ENCODE assay signal across 15 cellular contexts in genomic region chr1:23620605-23621004, GRCh38.
A peak's percentile ranks its signal among the peaks of the same experiment; 100 is the strongest.
DNase-seq lines count a peak whose midpoint lies in the region; ATAC-seq and TF ChIP-seq lines count a peak whose summit lies in the region.
"Had no signal": no experiment of that assay in that cellular context is flagged by ENCODE, and none has a peak within 500 bp of the region (broad histone marks: within the 10 kb centered on the region; RNA-seq: fewer than 3 reads in every experiment).

No MANE protein-coding gene starts in this region.

- peak overlapping the region; percentile 82 for H3K27ac ChIP-seq in effector memory CD4-positive, alpha-beta T cell (ENCODE audit: insufficient read depth, low read length, poor library complexity, severe bottlenecking)
- H3K27ac ChIP-seq in transverse colon (peak overlapping the region in 3 of 4 donors; percentile 51 to 78 (median 63)), right atrium auricular region (no peak overlapping the region)
- H3K27ac ChIP-seq: right lobe of liver had no signal

- intact Hi-C loops in transverse colon (cut with DNase I; ENCODE audit: low total_unique reads) = no loop called here

- no peaks in the 10 kb centered on the region for H3K27me3 Mint-ChIP-seq in activated naive CD4-positive, alpha-beta T cell treated with anti-CD3 and anti-CD28 coated beads, Interleukin-2, amount 10 ng/mL, durations not matched to agents 7 days and 5 days
- H3K27me3 Mint-ChIP-seq in T-cell = no peaks in the 10 kb centered on the region

- no peak for DNase-seq in activated naive CD4-positive, alpha-beta T cell treated with anti-CD3 and anti-CD28 coated beads, Interleukin-2, amount 10 ng/mL, durations not matched to agents 7 days and 5 days
- no peak for DNase-seq in activated naive CD4-positive, alpha-beta T cell treated with anti-CD3 and anti-CD28 coated beads, Interleukin-2, amount 50 U/mL, for 16 hours
- DNase-seq in T-cell (peak in 1 of 34 experiments; percentile 33), transverse colon (no peak), right atrium auricular region (ENCODE audit: low spot score) (no peak), A172 (ENCODE audit: low spot score) (no peak)
- no peak for DNase-seq in effector memory CD4-positive, alpha-beta T cell
- DNase-seq: H9; NCI-H1092 treated with DMSO at 0.1 percent for 48 hours; NCI-H2227 treated with DMSO at 0.1 percent for 48 hours; nucleus accumbens; right lobe of liver; stimulated activated CD4-positive, alpha-beta T cell treated with anti-CD3 and anti-CD28 coated beads, Interleukin-2, amount 100 ng/mL, for 24 hours; upper lobe of left lung had no signal

- no peaks in the 10 kb centered on the region for H3K9me3 Mint-ChIP-seq in activated naive CD4-positive, alpha-beta T cell treated with anti-CD3 and anti-CD28 coated beads, Interleukin-2, amount 10 ng/mL, durations not matched to agents 7 days and 5 days
- H3K9me3 Mint-ChIP-seq in T-cell = peaks cover 0 to under 1% (median 0%) of the 10 kb centered on the region in 3 donors
- H3K9me3 Mint-ChIP-seq: H9 had no signal

- H3K4me1 Mint-ChIP-seq in activated naive CD4-positive, alpha-beta T cell treated with anti-CD3 and anti-CD28 coated beads, Interleukin-2, amount 10 ng/mL, durations not matched to agents 7 days and 5 days = peaks cover 81% of the 10 kb centered on the region
- peaks cover 84 to 89% (median 88%) of the 10 kb centered on the region in 3 donors for H3K4me1 Mint-ChIP-seq in T-cell

- peaks cover 10% of the 10 kb centered on the region for H3K36me3 Mint-ChIP-seq in activated naive CD4-positive, alpha-beta T cell treated with anti-CD3 and anti-CD28 coated beads, Interleukin-2, amount 10 ng/mL, durations not matched to agents 7 days and 5 days
- no peaks in the 10 kb centered on the region for H3K36me3 Mint-ChIP-seq in T-cell

- in situ Hi-C loops in transverse colon (cut with MboI; ENCODE audit: low pct_ligation_motif_present in 1 of 4, low pct_unique_long_range_greater_than_20kb in 1 of 4, low sequenced_read_pairs in 3 of 4) = no loop called here

- no peaks in the 10 kb centered on the region for H3K27me3 ChIP-seq in effector memory CD4-positive, alpha-beta T cell (replicated peaks; ENCODE audit: control insufficient read depth, insufficient read depth, low read length, poor library complexity, severe bottlenecking)
- no peaks in the 10 kb centered on the region for H3K27me3 ChIP-seq in transverse colon
- peaks cover 0 to 4% of the 10 kb centered on the region in 2 donors for H3K27me3 ChIP-seq in right atrium auricular region
- H3K27me3 ChIP-seq: right lobe of liver had no signal

- H3K4me1 ChIP-seq in effector memory CD4-positive, alpha-beta T cell (ENCODE audit: control insufficient read depth, insufficient read depth, low read length, poor library complexity, severe bottlenecking) = peaks cover 51% of the 10 kb centered on the region
- H3K4me1 ChIP-seq in transverse colon (peaks cover 0 to 15% (median 12%) of the 10 kb centered on the region in 4 donors), right atrium auricular region (peaks cover 0 to 5% of the 10 kb centered on the region in 2 donors)
- H3K4me1 ChIP-seq: right lobe of liver had no signal

- no peak overlapping the region for H3K4me3 ChIP-seq in effector memory CD4-positive, alpha-beta T cell (ENCODE audit: insufficient read depth, low read depth, low read length, poor library complexity, severe bottlenecking)
- H3K4me3 ChIP-seq in transverse colon (no peak overlapping the region), right atrium auricular region (no peak overlapping the region)
- H3K4me3 ChIP-seq: right lobe of liver had no signal

- peak overlapping the region; percentile 96 for H3K27ac Mint-ChIP-seq in activated naive CD4-positive, alpha-beta T cell treated with anti-CD3 and anti-CD28 coated beads, Interleukin-2, amount 10 ng/mL, durations not matched to agents 7 days and 5 days
- H3K27ac Mint-ChIP-seq in T-cell = peak overlapping the region; percentile 97 to 99
- H3K27ac Mint-ChIP-seq: H9 had no signal

- CTCF ChIA-PET in activated naive CD4-positive, alpha-beta T cell treated with anti-CD3 and anti-CD28 coated beads, Interleukin-2, amount 10 ng/mL, durations not matched to agents 7 days and 5 days (lab: Charles Lee) = interaction anchor here (0.8 to 4.9 kb wide), 8 partner anchors 12 to 75 kb away, joined by 3 to 31 read pairs (median 6); no protein-coding TSS in a partner anchor
- CTCF ChIA-PET in T-cell (lab: Charles Lee) = interaction anchor here (0.7 to 2.9 kb wide), 8 partner anchors 10 to 72 kb away, joined by 3 to 14 read pairs (median 4); no protein-coding TSS in a partner anchor

- no peaks in the 10 kb centered on the region for H3K36me3 ChIP-seq in effector memory CD4-positive, alpha-beta T cell (ENCODE audit: control insufficient read depth, insufficient read depth, low read length)
- H3K36me3 ChIP-seq in transverse colon (no peaks in the 10 kb centered on the region), right atrium auricular region (no peaks in the 10 kb centered on the region)
- H3K36me3 ChIP-seq: right lobe of liver, upper lobe of left lung had no signal

- POLR2A ChIA-PET in T-cell (lab: Charles Lee) = interaction anchor here in 1 of 2 donors (0.5 to 0.8 kb wide), 3 partner anchors 17 to 136 kb away, joined by 3 to 5 read pairs (median 4); no protein-coding TSS in a partner anchor

- no peak for TF ChIP-seq POLR2A in transverse colon (IDR thresholded peaks at IDR 0.05)

- WGBS in transverse colon (ENCODE audit: low coverage in 1 of 2), 2 donors = 92 to 96% methylated on average over 2 to 5 of the region's 5 CpGs

- H3K9me3 ChIP-seq in effector memory CD4-positive, alpha-beta T cell (ENCODE audit: control insufficient read depth, low read length) = no peaks in the 10 kb centered on the region
- H3K9me3 ChIP-seq in transverse colon (no peaks in the 10 kb centered on the region), right atrium auricular region (no peaks in the 10 kb centered on the region)
- H3K9me3 ChIP-seq: right lobe of liver, upper lobe of left lung had no signal

- ATAC-seq in T-cell (replicated peaks in 1 of 4) = no peak
- ATAC-seq in GM18907 (IDR thresholded peaks at IDR 0.05; ENCODE audit: unreplicated experiment) = no peak

- no peak for TF ChIP-seq CTCF in transverse colon (IDR thresholded peaks at IDR 0.05)
- no peak for TF ChIP-seq CTCF in right atrium auricular region (IDR thresholded peaks at IDR 0.05)

- H3K4me3 Mint-ChIP-seq in activated naive CD4-positive, alpha-beta T cell treated with anti-CD3 and anti-CD28 coated beads, Interleukin-2, amount 10 ng/mL, durations not matched to agents 7 days and 5 days = peak overlapping the region; percentile 44
- peak overlapping the region; percentile 26 to 70 (median 29) for H3K4me3 Mint-ChIP-seq in T-cell

- TF ChIP-seq EP300 in transverse colon (IDR thresholded peaks at IDR 0.05; ENCODE audit: low read depth) = no peak

Comparison
In these comparisons a context has a peak if more than half of its experiments do, and no peak if none do; other contexts are left out.
1. H3K27ac ChIP-seq: peak in effector memory CD4-positive, alpha-beta T cell (single experiment) and transverse colon (3 of 4); none in right atrium auricular region (0 of 2).